ENCODE assay signal across 21 cellular contexts in genomic region chr3:127706312-127706711, GRCh38. TPM values are rescaled to one million over a fixed set of nuclear protein-coding genes. Genes with fewer than 3 reads are reported as not detected.
DNase-seq lines count a peak whose midpoint lies in the region; ATAC-seq and TF ChIP-seq lines count a peak whose summit lies in the region.
"Had no signal": no experiment of that assay in that cellular context is flagged by ENCODE, and none has a peak within 500 bp of the region (broad histone marks: within the 10 kb centered on the region; RNA-seq: fewer than 3 reads in every experiment).

No MANE protein-coding gene starts in this region.

- H3K27ac Mint-ChIP-seq in activated T-cell treated with anti-CD3 and anti-CD28 coated beads, Interleukin-2, amount 50 U/mL, for 24 hours, result no peak overlapping the region
- H3K27ac Mint-ChIP-seq in activated CD4-positive, alpha-beta memory T cell treated with anti-CD3 and anti-CD28 coated beads for 36 hours, result no peak overlapping the region
- H3K27ac Mint-ChIP-seq: activated CD8-positive, alpha-beta memory T cell treated with anti-CD3 and anti-CD28 coated beads, Interleukin-2, amount 10 ng/mL, durations not matched to agents 7 days and 5 days had no signal

- H2BK120ac ChIP-seq in neuronal stem cell (ENCODE audit: low read depth, low read length), result no peak overlapping the region

- H3K36me3 ChIP-seq in neuronal stem cell (replicated peaks in 1 of 2; ENCODE audit: control insufficient read depth in 2 of 2, insufficient read depth in 2 of 2, low read length in 2 of 2), result no peaks in the 10 kb centered on the region
- H3K36me3 ChIP-seq in upper lobe of right lung, result peaks cover 17% of the 10 kb centered on the region
- H3K36me3 ChIP-seq: BE2C, pancreas had no signal

- peak overlapping the region; percentile 0 for H4K8ac ChIP-seq in neuronal stem cell (ENCODE audit: low read depth, low read length)

- intact Hi-C loops in Right ventricle myocardium superior (cut with DNase I) (no loop called here), upper lobe of right lung (cut with DNase I) (no loop called here)
- intact Hi-C loops in activated CD4-positive, alpha-beta memory T cell treated with anti-CD3 and anti-CD28 coated beads for 36 hours (cut with micrococcal nuclease), result no loop called here

- H3K18ac ChIP-seq in neuronal stem cell (ENCODE audit: low read length), result no peak overlapping the region

- no peak overlapping the region for H2BK12ac ChIP-seq in neuronal stem cell (ENCODE audit: low read length)

- H3K27ac ChIP-seq in neuronal stem cell (replicated peaks; ENCODE audit: low read length) (no peak overlapping the region), upper lobe of right lung (peak overlapping the region; percentile 17)
- H3K27ac ChIP-seq: foreskin keratinocyte, pancreas, PC-9, SK-N-MC had no signal

- H3K4ac ChIP-seq in neuronal stem cell (ENCODE audit: low read length), result no peak overlapping the region

- H2AK5ac ChIP-seq in neuronal stem cell (ENCODE audit: low read depth, low read length), result no peak overlapping the region

- H2BK5ac ChIP-seq in neuronal stem cell (ENCODE audit: low read length), result no peak overlapping the region

- H3K14ac ChIP-seq in neuronal stem cell (ENCODE audit: low read length), result no peak overlapping the region

- H3K4me3 ChIP-seq in neuronal stem cell (ENCODE audit: low read length in 2 of 2) (no peak overlapping the region), upper lobe of right lung (no peak overlapping the region)
- H3K4me3 ChIP-seq: pancreas, PC-9, SK-N-MC, thoracic aorta had no signal

- no peak overlapping the region for H2AFZ ChIP-seq in neuronal stem cell (ENCODE audit: low read length)
- H2AFZ ChIP-seq: PC-9 had no signal

- H3K9me3 ChIP-seq in neuronal stem cell (replicated peaks in 1 of 2; ENCODE audit: control insufficient read depth in 2 of 2, insufficient read depth in 1 of 2, low read depth in 1 of 2, low read length in 2 of 2) (no peaks in the 10 kb centered on the region), upper lobe of right lung (no peaks in the 10 kb centered on the region)
- H3K9me3 ChIP-seq: BE2C, pancreas, thoracic aorta had no signal

- DNase-seq in activated T-cell treated with anti-CD3 and anti-CD28 coated beads, Interleukin-2, amount 50 U/mL, for 24 hours, result peak; percentile 2
- DNase-seq in activated T-cell treated with anti-CD3 and anti-CD28 coated beads, Interleukin-2, amount 50 U/mL, for 1 hour, result no peak
- DNase-seq in Right ventricle myocardium superior (peak; percentile 72), neuronal stem cell (ENCODE audit: low spot score) (no peak), upper lobe of right lung (peak; percentile 53), T-helper 1 cell (no peak)
- DNase-seq in activated CD4-positive, alpha-beta memory T cell treated with anti-CD3 and anti-CD28 coated beads for 36 hours, result no peak
- DNase-seq: activated CD4-positive, alpha-beta T cell treated with anti-CD3 and anti-CD28 coated beads for 1 hour; activated CD8-positive, alpha-beta memory T cell treated with anti-CD3 and anti-CD28 coated beads, Interleukin-2, amount 10 ng/mL, durations not matched to agents 7 days and 5 days; activated gamma-delta T cell; BE2C; foreskin keratinocyte; Karpas-422; NCI-H1105; PC-9; T-helper 9 cell had no signal

- POLR2A ChIA-PET in activated CD4-positive, alpha-beta memory T cell treated with anti-CD3 and anti-CD28 coated beads for 36 hours (lab: Charles Lee), result no interaction called here

- H4K91ac ChIP-seq in neuronal stem cell (ENCODE audit: low read depth, low read length, poor library complexity), result no peak overlapping the region

- no CpG with 5 or more reads among the region's 7 CpGs for WGBS in neuronal stem cell (ENCODE audit: extremely low coverage in 2 of 2, insufficient read length in 2 of 2, insufficient replicate concordance in 1 of 2), 2 donors

- no peak overlapping the region for H3K4me2 ChIP-seq in neuronal stem cell (ENCODE audit: insufficient read depth, low read length, poor library complexity, severe bottlenecking)
- H3K4me2 ChIP-seq: PC-9 had no signal

- peaks cover 3% of the 10 kb centered on the region for H3K9me3 Mint-ChIP-seq in activated T-cell treated with anti-CD3 and anti-CD28 coated beads, Interleukin-2, amount 50 U/mL, for 24 hours
- H3K9me3 Mint-ChIP-seq in activated CD4-positive, alpha-beta memory T cell treated with anti-CD3 and anti-CD28 coated beads for 36 hours, result peaks cover 9% of the 10 kb centered on the region

- peaks cover 3% of the 10 kb centered on the region for H3K4me1 Mint-ChIP-seq in activated T-cell treated with anti-CD3 and anti-CD28 coated beads, Interleukin-2, amount 50 U/mL, for 24 hours (ENCODE audit: low read depth)
- no peaks in the 10 kb centered on the region for H3K4me1 Mint-ChIP-seq in activated CD4-positive, alpha-beta memory T cell treated with anti-CD3 and anti-CD28 coated beads for 36 hours (ENCODE audit: low read depth)

- peaks cover 8% of the 10 kb centered on the region for H3K27me3 Mint-ChIP-seq in activated T-cell treated with anti-CD3 and anti-CD28 coated beads, Interleukin-2, amount 50 U/mL, for 24 hours
- peaks cover 8% of the 10 kb centered on the region for H3K27me3 Mint-ChIP-seq in activated CD4-positive, alpha-beta memory T cell treated with anti-CD3 and anti-CD28 coated beads for 36 hours

- H3K4me1 ChIP-seq in neuronal stem cell (ENCODE audit: control insufficient read depth in 2 of 2, insufficient read depth in 1 of 2, low read depth in 1 of 2, low read length in 2 of 2) (peaks cover 0 to 4% of the 10 kb centered on the region in 2 donors), upper lobe of right lung (peaks cover 10% of the 10 kb centered on the region)
- H3K4me1 ChIP-seq: BE2C, pancreas had no signal

- H3K27me3 ChIP-seq in neuronal stem cell (ENCODE audit: control insufficient read depth in 3 of 3, insufficient read depth in 3 of 3, low read depth in 1 of 3, low read length in 3 of 3) (peaks cover 0 to 8% (median 0%) of the 10 kb centered on the region in 3 experiments), upper lobe of right lung (no peaks in the 10 kb centered on the region)
- H3K27me3 ChIP-seq: BE2C, foreskin keratinocyte, pancreas had no signal

- peak; percentile 52 for ATAC-seq in Right ventricle myocardium superior (ENCODE audit: poor library complexity)
- ATAC-seq in upper lobe of right lung, result no peak
- no peak for ATAC-seq in HG02759 (IDR thresholded peaks at IDR 0.05; ENCODE audit: unreplicated experiment)
- ATAC-seq: activated CD8-positive, alpha-beta memory T cell treated with anti-CD3 and anti-CD28 coated beads, Interleukin-2, amount 10 ng/mL, durations not matched to agents 7 days and 5 days; foreskin keratinocyte; HCT116; pancreas had no signal

- no peak overlapping the region for H3K23ac ChIP-seq in neuronal stem cell (ENCODE audit: low read depth, low read length, poor library complexity)

- H3K36me3 Mint-ChIP-seq in activated T-cell treated with anti-CD3 and anti-CD28 coated beads, Interleukin-2, amount 50 U/mL, for 24 hours (ENCODE audit: low read depth), result no peaks in the 10 kb centered on the region
- no peaks in the 10 kb centered on the region for H3K36me3 Mint-ChIP-seq in activated CD4-positive, alpha-beta memory T cell treated with anti-CD3 and anti-CD28 coated beads for 36 hours
- H3K36me3 Mint-ChIP-seq: activated CD8-positive, alpha-beta memory T cell treated with anti-CD3 and anti-CD28 coated beads, Interleukin-2, amount 10 ng/mL, durations not matched to agents 7 days and 5 days had no signal

- peak overlapping the region; percentile 25 for H2BK15ac ChIP-seq in neuronal stem cell (ENCODE audit: low read length)

- no peak for TF ChIP-seq CTCF in upper lobe of right lung (IDR thresholded peaks at IDR 0.05)

- no peak overlapping the region for H3K4me3 Mint-ChIP-seq in activated T-cell treated with anti-CD3 and anti-CD28 coated beads, Interleukin-2, amount 50 U/mL, for 24 hours
- H3K4me3 Mint-ChIP-seq in activated CD4-positive, alpha-beta memory T cell treated with anti-CD3 and anti-CD28 coated beads for 36 hours, result no peak overlapping the region
- H3K4me3 Mint-ChIP-seq: activated CD8-positive, alpha-beta memory T cell treated with anti-CD3 and anti-CD28 coated beads, Interleukin-2, amount 10 ng/mL, durations not matched to agents 7 days and 5 days had no signal

- H3K9ac ChIP-seq in neuronal stem cell (ENCODE audit: low read depth, low read length, poor library complexity), result no peak overlapping the region

- peaks cover 2% of the 10 kb centered on the region for H3K79me1 ChIP-seq in neuronal stem cell (ENCODE audit: low read depth, low read length)

- CTCF ChIA-PET in activated CD4-positive, alpha-beta memory T cell treated with anti-CD3 and anti-CD28 coated beads for 36 hours (lab: Charles Lee), result interaction anchor here (0.6 to 1.2 kb wide), 2 partner anchors 10 to 1033 kb away, joined by 3 to 4 read pairs; no protein-coding TSS in a partner anchor

RNA-seq across cellular contexts. Expression of gene ABTB1, which starts 33.6 kb away (rescaled TPM):
- total RNA-seq in Right ventricle myocardium superior (33.0 TPM), upper lobe of right lung (47.5 TPM)
- polyA plus RNA-seq in neuronal stem cell (2013, experiment 1 of 2), result 5.8 TPM
- polyA plus RNA-seq in neuronal stem cell (2013, experiment 2 of 2), result 6.1 TPM
- 10 to 100 TPM; 14.8 TPM for total RNA-seq in activated CD4-positive, alpha-beta memory T cell treated with anti-CD3 and anti-CD28 coated beads for 36 hours

Comparison
In these comparisons a context has a peak if more than half of its experiments do, and no peak if none do; other contexts are left out.
1. DNase-seq: peak in activated T-cell treated with anti-CD3 and anti-CD28 coated beads, Interleukin-2, amount 50 U/mL, for 24 hours (single experiment), Right ventricle myocardium superior (single experiment) and upper lobe of right lung (single experiment); none in activated T-cell treated with anti-CD3 and anti-CD28 coated beads, Interleukin-2, amount 50 U/mL, for 1 hour (single experiment), neuronal stem cell (single experiment), T-helper 1 cell (0 of 5) and activated CD4-positive, alpha-beta memory T cell treated with anti-CD3 and anti-CD28 coated beads for 36 hours (single experiment).